ENCODE assay signal across 7 cellular contexts in the genomic region with DNA sequence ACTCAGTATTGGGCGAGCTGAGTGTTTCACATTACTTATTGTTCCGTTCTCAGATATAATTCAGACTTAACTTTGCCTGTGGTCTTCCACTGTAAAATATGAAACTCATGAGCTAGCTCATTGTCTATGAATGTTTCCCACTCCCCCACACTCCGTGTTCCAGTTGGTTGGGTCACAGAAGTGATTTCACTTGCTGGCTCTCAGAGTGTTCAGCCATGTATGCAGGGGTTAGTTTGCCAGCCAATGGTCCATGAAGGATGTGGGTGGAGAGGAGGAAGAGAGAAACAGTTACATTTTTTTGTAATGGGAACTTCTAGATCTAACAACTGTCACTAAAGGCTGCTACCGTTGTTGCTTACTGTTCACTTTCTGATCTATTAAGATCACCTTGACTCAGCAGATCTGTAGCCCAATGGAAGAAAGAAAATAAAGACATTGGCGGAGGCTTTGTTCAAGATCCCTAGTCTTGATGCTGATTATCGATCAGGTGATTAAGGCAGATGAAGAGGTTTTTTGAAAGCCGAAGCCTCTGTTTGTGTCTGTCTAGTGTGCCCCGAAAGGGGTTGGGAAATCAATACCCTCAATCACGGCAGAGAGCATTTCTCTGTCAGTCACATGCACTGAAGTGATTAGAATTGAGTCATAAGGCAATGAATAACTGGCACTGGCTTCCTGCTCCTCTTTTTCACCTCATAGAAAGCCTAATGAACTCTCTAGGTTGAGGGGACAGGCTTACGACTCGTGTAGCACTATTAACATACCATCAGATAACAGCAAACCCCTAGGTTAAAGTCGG.
DNase-seq lines count a peak whose midpoint lies in the region; ATAC-seq and TF ChIP-seq lines count a peak whose summit lies in the region.

No MANE protein-coding gene starts in this region.

- 80 to 82% methylated on average over 12 of the region's 12 CpGs for WGBS in esophagus squamous epithelium, 2 donors
- WGBS in ovary, 3 donors = 77 to 81% (median 80%) methylated on average over 12 of the region's 12 CpGs

- POLR2A ChIA-PET in RWPE1 (lab: Yijun Ruan, JAX; ENCODE audit: low non-redundant PET) = no interaction called here

- H3K27ac ChIP-seq in thoracic aorta (peak overlapping the region in 1 of 2 donors; percentile 50), esophagus squamous epithelium (no peak overlapping the region), RWPE1 (no peak overlapping the region), ovary (no peak overlapping the region)

- DNase-seq in thoracic aorta (ENCODE audit: low spot score) (peak; percentile 8), esophagus squamous epithelium (lab: John Stamatoyannopoulos, UW) (no peak), RWPE1 (ENCODE audit: low spot score) (no peak), ovary (no peak)

- intact Hi-C loops in esophagus squamous epithelium (cut with DNase I) (no loop called here), ovary (cut with DNase I) (no loop called here)

- H3K27me3 ChIP-seq in endocrine pancreas (ENCODE audit: control insufficient read depth, insufficient read depth, low read length) (peaks cover 2% of the 10 kb centered on the region), thoracic aorta (replicated peaks; ENCODE audit: insufficient read depth) (no peaks in the 10 kb centered on the region), esophagus squamous epithelium (no peaks in the 10 kb centered on the region), ovary (no peaks in the 10 kb centered on the region)

- no peak overlapping the region for H3K9ac ChIP-seq in endocrine pancreas (ENCODE audit: control insufficient read depth, insufficient read depth, low read length)

- ATAC-seq in GM19455 (IDR thresholded peaks at IDR 0.05; ENCODE audit: unreplicated experiment) (peak; percentile 94), HG03135 (IDR thresholded peaks at IDR 0.05; ENCODE audit: unreplicated experiment) (peak; percentile 97), thoracic aorta (ENCODE audit: insufficient number of reproducible peaks, low FRiP score, low read depth) (no peak)

- H3K4me3 ChIP-seq in endocrine pancreas (ENCODE audit: control insufficient read depth, insufficient read depth, low read length) = peak overlapping the region; percentile 46
- H3K4me3 ChIP-seq in thoracic aorta = peak overlapping the region; percentile 41
- H3K4me3 ChIP-seq in esophagus squamous epithelium = no peak overlapping the region
- no peak overlapping the region for H3K4me3 ChIP-seq in ovary

- H3K4me1 ChIP-seq in endocrine pancreas (ENCODE audit: control insufficient read depth, insufficient read depth, low read length) = no peaks in the 10 kb centered on the region
- H3K4me1 ChIP-seq in thoracic aorta (ENCODE audit: control insufficient read depth in 1 of 2, low read depth in 2 of 2) = peaks cover 13% of the 10 kb centered on the region in 2 donors
- no peaks in the 10 kb centered on the region for H3K4me1 ChIP-seq in esophagus squamous epithelium
- H3K4me1 ChIP-seq in ovary (ENCODE audit: insufficient read depth) = no peaks in the 10 kb centered on the region

- no peaks in the 10 kb centered on the region for H3K36me3 ChIP-seq in endocrine pancreas (ENCODE audit: control insufficient read depth, insufficient read depth, low read length)
- H3K36me3 ChIP-seq in thoracic aorta = no peaks in the 10 kb centered on the region
- H3K36me3 ChIP-seq in esophagus squamous epithelium = no peaks in the 10 kb centered on the region
- H3K36me3 ChIP-seq in ovary = no peaks in the 10 kb centered on the region

- no peak for TF ChIP-seq CTCF in thoracic aorta (IDR thresholded peaks at IDR 0.05)
- TF ChIP-seq CTCF in esophagus squamous epithelium (IDR thresholded peaks at IDR 0.05) = no peak
- TF ChIP-seq CTCF in RWPE1 (conservative IDR thresholded peaks at IDR 0.05; ENCODE audit: low read depth) = no peak
- TF ChIP-seq CTCF in ovary (IDR thresholded peaks at IDR 0.05) = no peak

- TF ChIP-seq POLR2A in esophagus squamous epithelium (IDR thresholded peaks at IDR 0.05) = no peak
- no peak for TF ChIP-seq POLR2A in ovary (IDR thresholded peaks at IDR 0.05)

- CTCF ChIA-PET in RWPE1 (lab: Yijun Ruan, JAX) = interaction anchor here (0.6 kb wide), 1 partner anchor 20 kb away, joined by 4 read pairs; no protein-coding TSS in a partner anchor

- TF ChIP-seq EP300 in ovary (IDR thresholded peaks at IDR 0.05) = no peak

- H3K9me3 ChIP-seq in endocrine pancreas (ENCODE audit: control insufficient read depth, low read length) = no peaks in the 10 kb centered on the region
- H3K9me3 ChIP-seq in thoracic aorta = no peaks in the 10 kb centered on the region
- no peaks in the 10 kb centered on the region for H3K9me3 ChIP-seq in esophagus squamous epithelium
- H3K9me3 ChIP-seq in ovary = no peaks in the 10 kb centered on the region

Comparison
In these comparisons a context has a peak if more than half of its experiments do, and no peak if none do; other contexts are left out.
1. H3K4me3 ChIP-seq: peak in endocrine pancreas (single experiment) and thoracic aorta (single experiment); none in esophagus squamous epithelium (0 of 4) and ovary (single experiment).